In the genomic region with DNA sequence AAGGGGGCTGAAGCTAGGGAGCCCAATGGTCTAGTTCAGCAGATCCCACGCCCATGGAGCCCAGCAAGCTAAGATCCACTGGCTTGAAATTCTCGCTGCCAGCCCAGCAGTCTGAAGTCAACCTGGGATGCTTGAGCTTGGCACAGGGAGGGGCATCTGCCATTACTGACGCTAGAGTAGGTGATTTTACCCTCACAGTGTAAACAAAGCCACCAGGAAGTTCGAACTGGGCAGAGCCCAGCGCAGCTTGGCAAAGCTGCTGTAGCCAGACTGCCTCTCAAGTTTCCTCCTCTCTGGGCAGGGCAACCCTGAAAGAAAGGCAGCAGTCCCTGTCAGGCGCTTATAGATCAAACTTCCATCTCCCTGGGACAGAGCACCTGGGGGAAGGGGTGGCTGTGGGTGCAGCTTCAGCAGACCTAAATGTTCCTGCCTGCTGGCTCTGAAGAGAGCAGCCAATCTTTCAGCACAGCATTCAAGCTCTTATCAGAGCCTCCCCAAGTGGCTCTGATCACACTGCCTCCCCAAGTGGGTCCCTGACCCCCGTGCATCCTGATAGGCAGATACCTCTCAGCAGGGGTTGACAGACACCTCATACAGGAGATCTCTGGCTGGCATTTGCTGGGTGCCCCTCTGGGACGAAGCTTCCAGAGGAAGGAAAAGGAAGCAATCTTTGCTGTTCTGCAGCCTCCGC, we compare ENCODE assay signal across 1 cellular context.
TF ChIP-seq lines count a peak whose summit lies in the region.

No MANE protein-coding gene starts in this region.

TF ChIP-seq in K562, 482 proteins besides CTCF, POLR2A, EP300 and RAD21 (continued from another document):
- TF ChIP-seq, protein P1, sequence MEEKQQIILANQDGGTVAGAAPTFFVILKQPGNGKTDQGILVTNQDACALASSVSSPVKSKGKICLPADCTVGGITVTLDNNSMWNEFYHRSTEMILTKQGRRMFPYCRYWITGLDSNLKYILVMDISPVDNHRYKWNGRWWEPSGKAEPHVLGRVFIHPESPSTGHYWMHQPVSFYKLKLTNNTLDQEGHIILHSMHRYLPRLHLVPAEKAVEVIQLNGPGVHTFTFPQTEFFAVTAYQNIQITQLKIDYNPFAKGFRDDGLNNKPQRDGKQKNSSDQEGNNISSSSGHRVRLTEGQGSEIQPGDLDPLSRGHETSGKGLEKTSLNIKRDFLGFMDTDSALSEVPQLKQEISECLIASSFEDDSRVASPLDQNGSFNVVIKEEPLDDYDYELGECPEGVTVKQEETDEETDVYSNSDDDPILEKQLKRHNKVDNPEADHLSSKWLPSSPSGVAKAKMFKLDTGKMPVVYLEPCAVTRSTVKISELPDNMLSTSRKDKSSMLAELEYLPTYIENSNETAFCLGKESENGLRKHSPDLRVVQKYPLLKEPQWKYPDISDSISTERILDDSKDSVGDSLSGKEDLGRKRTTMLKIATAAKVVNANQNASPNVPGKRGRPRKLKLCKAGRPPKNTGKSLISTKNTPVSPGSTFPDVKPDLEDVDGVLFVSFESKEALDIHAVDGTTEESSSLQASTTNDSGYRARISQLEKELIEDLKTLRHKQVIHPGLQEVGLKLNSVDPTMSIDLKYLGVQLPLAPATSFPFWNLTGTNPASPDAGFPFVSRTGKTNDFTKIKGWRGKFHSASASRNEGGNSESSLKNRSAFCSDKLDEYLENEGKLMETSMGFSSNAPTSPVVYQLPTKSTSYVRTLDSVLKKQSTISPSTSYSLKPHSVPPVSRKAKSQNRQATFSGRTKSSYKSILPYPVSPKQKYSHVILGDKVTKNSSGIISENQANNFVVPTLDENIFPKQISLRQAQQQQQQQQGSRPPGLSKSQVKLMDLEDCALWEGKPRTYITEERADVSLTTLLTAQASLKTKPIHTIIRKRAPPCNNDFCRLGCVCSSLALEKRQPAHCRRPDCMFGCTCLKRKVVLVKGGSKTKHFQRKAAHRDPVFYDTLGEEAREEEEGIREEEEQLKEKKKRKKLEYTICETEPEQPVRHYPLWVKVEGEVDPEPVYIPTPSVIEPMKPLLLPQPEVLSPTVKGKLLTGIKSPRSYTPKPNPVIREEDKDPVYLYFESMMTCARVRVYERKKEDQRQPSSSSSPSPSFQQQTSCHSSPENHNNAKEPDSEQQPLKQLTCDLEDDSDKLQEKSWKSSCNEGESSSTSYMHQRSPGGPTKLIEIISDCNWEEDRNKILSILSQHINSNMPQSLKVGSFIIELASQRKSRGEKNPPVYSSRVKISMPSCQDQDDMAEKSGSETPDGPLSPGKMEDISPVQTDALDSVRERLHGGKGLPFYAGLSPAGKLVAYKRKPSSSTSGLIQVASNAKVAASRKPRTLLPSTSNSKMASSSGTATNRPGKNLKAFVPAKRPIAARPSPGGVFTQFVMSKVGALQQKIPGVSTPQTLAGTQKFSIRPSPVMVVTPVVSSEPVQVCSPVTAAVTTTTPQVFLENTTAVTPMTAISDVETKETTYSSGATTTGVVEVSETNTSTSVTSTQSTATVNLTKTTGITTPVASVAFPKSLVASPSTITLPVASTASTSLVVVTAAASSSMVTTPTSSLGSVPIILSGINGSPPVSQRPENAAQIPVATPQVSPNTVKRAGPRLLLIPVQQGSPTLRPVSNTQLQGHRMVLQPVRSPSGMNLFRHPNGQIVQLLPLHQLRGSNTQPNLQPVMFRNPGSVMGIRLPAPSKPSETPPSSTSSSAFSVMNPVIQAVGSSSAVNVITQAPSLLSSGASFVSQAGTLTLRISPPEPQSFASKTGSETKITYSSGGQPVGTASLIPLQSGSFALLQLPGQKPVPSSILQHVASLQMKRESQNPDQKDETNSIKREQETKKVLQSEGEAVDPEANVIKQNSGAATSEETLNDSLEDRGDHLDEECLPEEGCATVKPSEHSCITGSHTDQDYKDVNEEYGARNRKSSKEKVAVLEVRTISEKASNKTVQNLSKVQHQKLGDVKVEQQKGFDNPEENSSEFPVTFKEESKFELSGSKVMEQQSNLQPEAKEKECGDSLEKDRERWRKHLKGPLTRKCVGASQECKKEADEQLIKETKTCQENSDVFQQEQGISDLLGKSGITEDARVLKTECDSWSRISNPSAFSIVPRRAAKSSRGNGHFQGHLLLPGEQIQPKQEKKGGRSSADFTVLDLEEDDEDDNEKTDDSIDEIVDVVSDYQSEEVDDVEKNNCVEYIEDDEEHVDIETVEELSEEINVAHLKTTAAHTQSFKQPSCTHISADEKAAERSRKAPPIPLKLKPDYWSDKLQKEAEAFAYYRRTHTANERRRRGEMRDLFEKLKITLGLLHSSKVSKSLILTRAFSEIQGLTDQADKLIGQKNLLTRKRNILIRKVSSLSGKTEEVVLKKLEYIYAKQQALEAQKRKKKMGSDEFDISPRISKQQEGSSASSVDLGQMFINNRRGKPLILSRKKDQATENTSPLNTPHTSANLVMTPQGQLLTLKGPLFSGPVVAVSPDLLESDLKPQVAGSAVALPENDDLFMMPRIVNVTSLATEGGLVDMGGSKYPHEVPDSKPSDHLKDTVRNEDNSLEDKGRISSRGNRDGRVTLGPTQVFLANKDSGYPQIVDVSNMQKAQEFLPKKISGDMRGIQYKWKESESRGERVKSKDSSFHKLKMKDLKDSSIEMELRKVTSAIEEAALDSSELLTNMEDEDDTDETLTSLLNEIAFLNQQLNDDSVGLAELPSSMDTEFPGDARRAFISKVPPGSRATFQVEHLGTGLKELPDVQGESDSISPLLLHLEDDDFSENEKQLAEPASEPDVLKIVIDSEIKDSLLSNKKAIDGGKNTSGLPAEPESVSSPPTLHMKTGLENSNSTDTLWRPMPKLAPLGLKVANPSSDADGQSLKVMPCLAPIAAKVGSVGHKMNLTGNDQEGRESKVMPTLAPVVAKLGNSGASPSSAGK (IDR thresholded peaks at IDR 0.05) = no peak
- TF ChIP-seq SMC3 (conservative IDR thresholded peaks at IDR 0.05; ENCODE audit: insufficient read depth, low read depth, low read length) = no peak
- TF ChIP-seq ZNF384 (IDR thresholded peaks at IDR 0.05; ENCODE audit: low read depth, low read length) = no peak
- no peak for TF ChIP-seq TOE1 (IDR thresholded peaks at IDR 0.05; ENCODE audit: borderline replicate concordance)
- no peak for TF ChIP-seq TOE1 (CRISPR knock-in tag; IDR thresholded peaks at IDR 0.05; ENCODE audit: borderline replicate concordance, low read depth)
- TF ChIP-seq CCNT2 (IDR thresholded peaks at IDR 0.05; ENCODE audit: borderline replicate concordance, extremely low read depth, insufficient read length, low read depth, low read length) = no peak
- no peak for TF ChIP-seq SAFB2 (IDR thresholded peaks at IDR 0.05; ENCODE audit: borderline replicate concordance, low read depth, low read length, severe bottlenecking)
- TF ChIP-seq TAF15 (IDR thresholded peaks at IDR 0.05; ENCODE audit: low read depth, low read length) = no peak
- TF ChIP-seq CBFA2T2 (conservative IDR thresholded peaks at IDR 0.05) = peak; percentile 71
- TF ChIP-seq SPI1 (IDR thresholded peaks at IDR 0.05; ENCODE audit: borderline replicate concordance, low read depth, low read length) = no peak
- TF ChIP-seq KAT8 (IDR thresholded peaks at IDR 0.05; ENCODE audit: low read depth) = no peak
- TF ChIP-seq, protein P2, sequence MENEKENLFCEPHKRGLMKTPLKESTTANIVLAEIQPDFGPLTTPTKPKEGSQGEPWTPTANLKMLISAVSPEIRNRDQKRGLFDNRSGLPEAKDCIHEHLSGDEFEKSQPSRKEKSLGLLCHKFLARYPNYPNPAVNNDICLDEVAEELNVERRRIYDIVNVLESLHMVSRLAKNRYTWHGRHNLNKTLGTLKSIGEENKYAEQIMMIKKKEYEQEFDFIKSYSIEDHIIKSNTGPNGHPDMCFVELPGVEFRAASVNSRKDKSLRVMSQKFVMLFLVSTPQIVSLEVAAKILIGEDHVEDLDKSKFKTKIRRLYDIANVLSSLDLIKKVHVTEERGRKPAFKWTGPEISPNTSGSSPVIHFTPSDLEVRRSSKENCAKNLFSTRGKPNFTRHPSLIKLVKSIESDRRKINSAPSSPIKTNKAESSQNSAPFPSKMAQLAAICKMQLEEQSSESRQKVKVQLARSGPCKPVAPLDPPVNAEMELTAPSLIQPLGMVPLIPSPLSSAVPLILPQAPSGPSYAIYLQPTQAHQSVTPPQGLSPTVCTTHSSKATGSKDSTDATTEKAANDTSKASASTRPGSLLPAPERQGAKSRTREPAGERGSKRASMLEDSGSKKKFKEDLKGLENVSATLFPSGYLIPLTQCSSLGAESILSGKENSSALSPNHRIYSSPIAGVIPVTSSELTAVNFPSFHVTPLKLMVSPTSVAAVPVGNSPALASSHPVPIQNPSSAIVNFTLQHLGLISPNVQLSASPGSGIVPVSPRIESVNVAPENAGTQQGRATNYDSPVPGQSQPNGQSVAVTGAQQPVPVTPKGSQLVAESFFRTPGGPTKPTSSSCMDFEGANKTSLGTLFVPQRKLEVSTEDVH (IDR thresholded peaks at IDR 0.05; ENCODE audit: low read depth, partially characterized antibody) = no peak
- TF ChIP-seq EHMT2 (IDR thresholded peaks at IDR 0.05) = no peak
- TF ChIP-seq RCOR1 (IDR thresholded peaks at IDR 0.05; ENCODE audit: borderline replicate concordance in 1 of 2, low read depth in 2 of 2, low read length in 2 of 2) = 0 out of 4 replicates have a peak, but pooled peaks of 1 of the 2 experiments have one; percentile 10
- no peak for TF ChIP-seq RUNX1 (IDR thresholded peaks at IDR 0.05; ENCODE audit: low read depth)
- no peak for TF ChIP-seq TARDBP (IDR thresholded peaks at IDR 0.05)
- TF ChIP-seq ZNF124 (CRISPR knock-in tag; IDR thresholded peaks at IDR 0.05) = no peak
- peak; percentile 47; the same call in 1 of the 2 replicates for TF ChIP-seq TAL1 (IDR thresholded peaks at IDR 0.05)
- TF ChIP-seq GABPB2 (CRISPR knock-in tag; conservative IDR thresholded peaks at IDR 0.05) = no peak
- TF ChIP-seq NCOA4 (IDR thresholded peaks at IDR 0.05; ENCODE audit: partially characterized antibody) = no peak
- TF ChIP-seq, protein P3, sequence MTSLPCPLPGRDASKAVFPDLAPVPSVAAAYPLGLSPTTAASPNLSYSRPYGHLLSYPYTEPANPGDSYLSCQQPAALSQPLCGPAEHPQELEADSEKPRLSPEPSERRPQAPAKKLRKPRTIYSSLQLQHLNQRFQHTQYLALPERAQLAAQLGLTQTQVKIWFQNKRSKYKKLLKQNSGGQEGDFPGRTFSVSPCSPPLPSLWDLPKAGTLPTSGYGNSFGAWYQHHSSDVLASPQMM (CRISPR knock-in tag; IDR thresholded peaks at IDR 0.05) = no peak
- TF ChIP-seq NCOR1 (IDR thresholded peaks at IDR 0.05) = peak; percentile 65; the same call in 1 of the 2 replicates
- no peak for TF ChIP-seq FUS (optimal IDR thresholded peaks at IDR 0.05; ENCODE audit: low read depth, low read length)
- TF ChIP-seq TCF3 (CRISPR knock-in tag; IDR thresholded peaks at IDR 0.05) = peak; percentile 64
- no peak for TF ChIP-seq GTF2E2 (tag; IDR thresholded peaks at IDR 0.05)
- no peak for TF ChIP-seq MEF2A (IDR thresholded peaks at IDR 0.05; ENCODE audit: control insufficient read depth, low read depth, low read length)
- TF ChIP-seq KDM1A (IDR thresholded peaks at IDR 0.05) = peak in 1 of 2 experiments; percentile 12; a peak in 1 of 4 replicates
- peak; percentile 85 for TF ChIP-seq CBFA2T3 (IDR thresholded peaks at IDR 0.05)
- TF ChIP-seq GATA2 (CRISPR knock-in tag; IDR thresholded peaks at IDR 0.05) = 0 out of 2 replicates have a peak, but pooled peaks have one; percentile 12
